In genomic region chr6:46491789-46492547, GRCh38 we compare ENCODE assay signal across 8 cellular contexts. TPM values are rescaled to one million over a fixed set of nuclear protein-coding genes. Genes with fewer than 3 reads are reported as not detected.
DNase-seq lines count a peak whose midpoint lies in the region; ATAC-seq, FAIRE-seq and TF ChIP-seq lines count a peak whose summit lies in the region.

No MANE protein-coding gene starts in this region.

- H3K36me3 ChIP-seq in SJCRH30 (no peaks in the 10 kb centered on the region), ectodermal cell (ENCODE audit: control insufficient read depth, insufficient read depth, low read length) (no peaks in the 10 kb centered on the region), HepG2 (replicated peaks in 1 of 2; ENCODE audit: control insufficient read depth in 1 of 2, insufficient read depth in 2 of 2, low read length in 2 of 2) (no peaks in the 10 kb centered on the region)

- POLR2A ChIA-PET in HepG2 (lab: Yijun Ruan, JAX): no interaction called here

- H2AFZ ChIP-seq in HepG2 (ENCODE audit: low read length): no peak overlapping the region

- TF ChIP-seq CTCF in HepG2 (CRISPR knock-in tag; IDR thresholded peaks at IDR 0.05): peak; percentile 72

- WGBS in ectodermal cell, 2 experiments: 18 to 19% methylated on average over 21 of the region's 21 CpGs
- 10% methylated on average over 14 of the region's 21 CpGs for WGBS in HepG2 (ENCODE audit: low lambda C conversion rate)

- no peak for FAIRE-seq in HepG2 (lab: Jason Lieb, UNC)

- ATAC-seq in HG03039 (IDR thresholded peaks at IDR 0.05; ENCODE audit: unreplicated experiment): peak; percentile 24
- ATAC-seq in HepG2: peak; percentile 95
- peak; percentile 73 for ATAC-seq in stimulated activated naive CD8-positive, alpha-beta T cell treated with anti-CD3 and anti-CD28 coated beads, Interleukin-15, amount 100 ng/mL, for 72 hours
- no peak for ATAC-seq in HG03378 (IDR thresholded peaks at IDR 0.05; ENCODE audit: unreplicated experiment)

- CTCF ChIA-PET in HepG2 (lab: Yijun Ruan, JAX; ENCODE audit: low intra/inter-chr PET ratio, low total read pairs): interaction anchor here (1.1 kb wide), 1 partner anchor 73 kb away, joined by 3 read pairs; no protein-coding TSS in a partner anchor

- H3K9me3 ChIP-seq in SJCRH30 (replicated peaks) (no peaks in the 10 kb centered on the region), ectodermal cell (ENCODE audit: control insufficient read depth, low read length) (no peaks in the 10 kb centered on the region), HepG2 (ENCODE audit: low read length) (no peaks in the 10 kb centered on the region)

- peak overlapping the region; percentile 86 for H3K4me2 ChIP-seq in HepG2 (ENCODE audit: low read depth, low read length)

- no peak overlapping the region for H3K9ac ChIP-seq in HepG2 (ENCODE audit: insufficient read depth, low read depth, low read length)

- TF ChIP-seq POLR2A in HepG2 (IDR thresholded peaks at IDR 0.05; ENCODE audit: insufficient read depth in 1 of 2, low read depth in 2 of 2, low read length in 2 of 2): no peak

- intact Hi-C loops in HepG2 (cut with micrococcal nuclease; ENCODE audit: unreplicated experiment): loop anchor here (1.0 to 10.0 kb wide), 3 partner anchors 73 to 400 kb away; partner anchors contain the start of genes CYP39A1 and SLC25A27

- no TSS peak for BruUV-seq in HepG2 (replicated peaks; lab: Mats Ljungman, UMichigan)

- H3K27ac ChIP-seq in SJCRH30 (no peak overlapping the region), ectodermal cell (ENCODE audit: insufficient read depth, low read depth, low read length, poor library complexity, severe bottlenecking) (no peak overlapping the region), HepG2 (ENCODE audit: extremely low read length, insufficient read depth, low read length) (no peak overlapping the region)

- H3K79me2 ChIP-seq in HepG2 (ENCODE audit: insufficient read depth, low read length): no peaks in the 10 kb centered on the region

- H3K4me3 ChIP-seq in SJCRH30 (peak overlapping the region; percentile 50), ectodermal cell (ENCODE audit: insufficient read depth, low read depth, low read length) (peak overlapping the region; percentile 64), HepG2 (replicated peaks in 1 of 3; ENCODE audit: insufficient read depth in 1 of 3, low read depth in 2 of 3, low read length in 3 of 3) (peak overlapping the region; percentile 50 to 75 (median 73))

- H3K27me3 ChIP-seq in SJCRH30: no peaks in the 10 kb centered on the region
- peaks cover 42% of the 10 kb centered on the region for H3K27me3 ChIP-seq in ectodermal cell (ENCODE audit: control insufficient read depth, insufficient read depth, low read length, poor library complexity, severe bottlenecking)
- H3K27me3 ChIP-seq in HepG2 (ENCODE audit: control insufficient read depth in 1 of 2, insufficient read depth in 2 of 2, low read length in 2 of 2): peaks cover 4 to 33% of the 10 kb centered on the region in 2 experiments; a peak in 4 of 5 replicates

- peak; percentile 3 for DNase-seq in stimulated activated CD4-positive, alpha-beta T cell treated with anti-CD3 and anti-CD28 coated beads, Interleukin-4, amount 100 ng/mL, for 1 hour
- DNase-seq in stimulated activated CD4-positive, alpha-beta T cell treated with anti-CD3 and anti-CD28 coated beads, Interleukin-12 subunit alpha, Interleukin-12 subunit beta, amount 100 ng/mL, for 4 hours: no peak
- DNase-seq in SJCRH30 (no peak), HepG2 (ENCODE audit: low spot score) (peak; percentile 6)
- DNase-seq in stimulated activated naive CD8-positive, alpha-beta T cell treated with anti-CD3 and anti-CD28 coated beads, Interleukin-15, amount 100 ng/mL, for 72 hours: peak in 1 of 2 donors; percentile 9

- H3K9me3 Mint-ChIP-seq in stimulated activated naive CD8-positive, alpha-beta T cell treated with anti-CD3 and anti-CD28 coated beads, Interleukin-15, amount 100 ng/mL, for 72 hours: no peaks in the 10 kb centered on the region

- peak overlapping the region; percentile 67 to 68 for H3K4me3 Mint-ChIP-seq in stimulated activated naive CD8-positive, alpha-beta T cell treated with anti-CD3 and anti-CD28 coated beads, Interleukin-15, amount 100 ng/mL, for 72 hours

- peaks cover 5% of the 10 kb centered on the region for H3K4me1 Mint-ChIP-seq in stimulated activated naive CD8-positive, alpha-beta T cell treated with anti-CD3 and anti-CD28 coated beads, Interleukin-15, amount 100 ng/mL, for 72 hours

- peaks cover 91% of the 10 kb centered on the region for H3K27me3 Mint-ChIP-seq in stimulated activated naive CD8-positive, alpha-beta T cell treated with anti-CD3 and anti-CD28 coated beads, Interleukin-15, amount 100 ng/mL, for 72 hours

- no peaks in the 10 kb centered on the region for H4K20me1 ChIP-seq in HepG2 (ENCODE audit: insufficient read depth, low read length)

- TF ChIP-seq EP300 in HepG2 (IDR thresholded peaks at IDR 0.05; ENCODE audit: low read depth in 2 of 2, low read length in 2 of 2) (no peak), HepG2 (CRISPR knock-in tag; IDR thresholded peaks at IDR 0.05; ENCODE audit: borderline replicate concordance) (no peak)

- in situ Hi-C loops in HepG2 (cut with HindIII; ENCODE audit: extremely low pct_ligation_motif_present, low pct_unique_long_range_greater_than_20kb): no loop called here

- peak; percentile 48; the same call in 1 of the 2 replicates for TF ChIP-seq RAD21 in HepG2 (CRISPR knock-in tag; IDR thresholded peaks at IDR 0.05)

- H3K4me1 ChIP-seq in SJCRH30: no peaks in the 10 kb centered on the region
- no peaks in the 10 kb centered on the region for H3K4me1 ChIP-seq in ectodermal cell (ENCODE audit: control insufficient read depth, insufficient read depth, low read length)
- peaks cover 5% of the 10 kb centered on the region for H3K4me1 ChIP-seq in HepG2 (ENCODE audit: insufficient read depth, low read length)

- no peak overlapping the region for H3K27ac Mint-ChIP-seq in stimulated activated naive CD8-positive, alpha-beta T cell treated with anti-CD3 and anti-CD28 coated beads, Interleukin-15, amount 100 ng/mL, for 72 hours

TF ChIP-seq in HepG2, 621 proteins besides CTCF, POLR2A, EP300 and RAD21 (continues in another document):
- TF ChIP-seq ZBTB26 (CRISPR knock-in tag; IDR thresholded peaks at IDR 0.05; ENCODE audit: borderline replicate concordance): no peak
- TF ChIP-seq SMARCC2 (IDR thresholded peaks at IDR 0.05): no peak
- peak in 1 of 2 experiments; percentile 41; a peak in 1 of 4 replicates for TF ChIP-seq ATF4 (CRISPR knock-in tag; IDR thresholded peaks at IDR 0.05)
- TF ChIP-seq KLF11 (CRISPR knock-in tag; IDR thresholded peaks at IDR 0.05): no peak
- no peak for TF ChIP-seq WIZ (CRISPR knock-in tag; IDR thresholded peaks at IDR 0.05)

RNA-seq across cellular contexts. Expression of gene RCAN2, which starts 0.7 kb away (rescaled TPM):
- total RNA-seq in SJCRH30 (2014; rRNA removed; shearing (Covaris generic)): 0.20 and 0.43 TPM in 2 replicates
- polyA plus RNA-seq in ectodermal cell (2013, experiment 1 of 4): 11.0 TPM
- 14.3 TPM for polyA plus RNA-seq in ectodermal cell (2013, experiment 2 of 4)
- 8.3 TPM for polyA plus RNA-seq in ectodermal cell (2013, experiment 3 of 4)
- 9.4 TPM for polyA plus RNA-seq in ectodermal cell (2013, experiment 4 of 4)
- total RNA-seq in HepG2 (2016; rRNA removed; fragmentation: Illumina TruSeq; extraction: Trizol): not detected in 2 replicates
- total RNA-seq in HepG2 (2016; cell fraction: cytosol; rRNA removed; fragmentation: Illumina TruSeq; extraction: Trizol; ENCODE audit: low read depth): not detected in 2 replicates
- total RNA-seq in HepG2 (2016; cell fraction: insoluble cytoplasmic fraction; rRNA removed; fragmentation: Illumina TruSeq; extraction: Trizol): not detected in 2 replicates
- total RNA-seq in HepG2 (2016; cell fraction: membrane; rRNA removed; fragmentation: Illumina TruSeq; extraction: Trizol): not detected in 2 replicates
- total RNA-seq in HepG2 (2016; cell fraction: nucleus; rRNA removed; fragmentation: Illumina TruSeq; extraction: Trizol): not detected in 2 replicates
- polyA plus RNA-seq in HepG2 (2011; rRNA removed): not detected in 2 replicates
- not detected in 2 replicates for polyA plus RNA-seq in HepG2 (2011; cell fraction: cytosol; rRNA removed)
- not detected in 2 replicates for polyA plus RNA-seq in HepG2 (2011; cell fraction: nucleus; rRNA removed)
- polyA plus RNA-seq in HepG2 (2012): not detected in 2 replicates
- polyA plus RNA-seq in HepG2 (2016; cell fraction: cytosol; fragmentation: Illumina TruSeq; extraction: Trizol; ENCODE audit: low read depth): not detected in 2 replicates
- polyA plus RNA-seq in HepG2 (2016; cell fraction: insoluble cytoplasmic fraction; fragmentation: Illumina TruSeq; extraction: Trizol; ENCODE audit: low read depth): not detected in 2 replicates
- polyA plus RNA-seq in HepG2 (2016; cell fraction: membrane; fragmentation: Illumina TruSeq; extraction: Trizol; ENCODE audit: low read depth): not detected in 2 replicates
- not detected in 2 replicates for polyA plus RNA-seq in HepG2 (2016; cell fraction: nucleus; fragmentation: Illumina TruSeq; extraction: Trizol; ENCODE audit: insufficient read depth, low read depth)
- polyA minus RNA-seq in HepG2 (2011; rRNA and poly(A)+ RNA removed; ENCODE audit: low replicate concordance): not detected in 2 replicates
- not detected in 2 replicates for polyA minus RNA-seq in HepG2 (2011; cell fraction: cytosol; rRNA and poly(A)+ RNA removed)
- not detected in 2 replicates for polyA minus RNA-seq in HepG2 (2011; cell fraction: nucleus; rRNA and poly(A)+ RNA removed)

Comparison
In these comparisons a context has a peak if more than half of its experiments do, and no peak if none do; other contexts are left out.
1. DNase-seq: peak in stimulated activated CD4-positive, alpha-beta T cell treated with anti-CD3 and anti-CD28 coated beads, Interleukin-4, amount 100 ng/mL, for 1 hour (single experiment) and HepG2 (single experiment); none in stimulated activated CD4-positive, alpha-beta T cell treated with anti-CD3 and anti-CD28 coated beads, Interleukin-12 subunit alpha, Interleukin-12 subunit beta, amount 100 ng/mL, for 4 hours (single experiment) and SJCRH30 (0 of 2).
2. Peak in every context shown above with its lines, with median percentiles within 50 percentile points of each other: H3K4me3 ChIP-seq.